ENCODE assay signal across 8 cellular contexts in the genomic region with DNA sequence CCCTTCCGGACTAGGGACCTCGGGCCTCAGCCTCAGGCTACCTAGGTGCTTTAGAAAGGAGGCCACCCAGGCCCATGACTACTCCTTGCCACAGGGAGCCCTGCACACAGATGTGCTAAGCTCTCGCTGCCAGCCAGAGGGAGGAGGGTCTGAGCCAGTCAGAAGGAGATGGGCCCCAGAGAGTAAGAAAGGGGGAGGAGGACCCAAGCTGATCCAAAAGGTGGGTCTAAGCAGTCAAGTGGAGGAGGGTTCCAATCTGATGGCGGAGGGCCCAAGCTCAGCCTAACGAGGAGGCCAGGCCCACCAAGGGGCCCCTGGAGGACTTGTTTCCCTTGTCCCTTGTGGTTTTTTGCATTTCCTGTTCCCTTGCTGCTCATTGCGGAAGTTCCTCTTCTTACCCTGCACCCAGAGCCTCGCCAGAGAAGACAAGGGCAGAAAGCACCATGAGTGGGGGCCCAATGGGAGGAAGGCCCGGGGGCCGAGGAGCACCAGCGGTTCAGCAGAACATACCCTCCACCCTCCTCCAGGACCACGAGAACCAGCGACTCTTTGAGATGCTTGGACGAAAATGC. TPM values are rescaled to one million over a fixed set of nuclear protein-coding genes. Genes with fewer than 3 reads are reported as not detected.
DNase-seq lines count a peak whose midpoint lies in the region; ATAC-seq and TF ChIP-seq lines count a peak whose summit lies in the region.

Gene WAS (plus strand): TSS at position 389 of the 572 bp plus-strand sequence. CDS start 55 bp downstream, at position 444.

- no peaks in the 10 kb centered on the region for H4K20me1 ChIP-seq in Loucy (ENCODE audit: insufficient read depth, low read length, poor library complexity, severe bottlenecking)

- ATAC-seq in GM19397 (IDR thresholded peaks at IDR 0.05; ENCODE audit: unreplicated experiment) (peak; percentile 78), SK-N-SH treated with all-trans-retinoic acid at 6 μM for 48 hours (no peak)
- peak; percentile 82 to 91 for ATAC-seq in natural killer cell treated with Interleukin-12 subunit alpha and Interleukin-12 subunit beta and Interleukin-15 and Interleukin-18, amount 100 ng/mL, for 72 hours

- H3K27ac Mint-ChIP-seq in activated T-helper 2 cell treated with anti-CD3 and anti-CD28 coated beads, Interferon-gamma antibody, Interleukin-2, Interleukin-4, amounts not matched to agents 10 μg/mL and 5 μg/mL and 100 μg/mL, durations not matched to agents 14 hours and 24 hours and 36 hours, result peak within 1 kb of the TSS; percentile 96
- H3K27ac Mint-ChIP-seq in natural killer cell treated with Interleukin-12 subunit alpha and Interleukin-12 subunit beta and Interleukin-15 and Interleukin-18, amount 100 ng/mL, for 72 hours, result peak within 1 kb of the TSS; percentile 95 to 96

- peak; percentile 31 for DNase-seq in Ammon's horn (ENCODE audit: low spot score)
- peak; percentile 46 for DNase-seq in activated T-helper 2 cell treated with anti-CD3 and anti-CD28 coated beads, Interferon-gamma antibody, Interleukin-2, Interleukin-4, amounts not matched to agents 10 μg/mL and 5 μg/mL and 100 μg/mL, durations not matched to agents 14 hours and 24 hours and 36 hours (ENCODE audit: low spot score)
- peak; percentile 69 for DNase-seq in natural killer cell treated with Interleukin-12 subunit alpha and Interleukin-12 subunit beta and Interleukin-15 and Interleukin-18, amount 100 ng/mL, for 72 hours (ENCODE audit: low spot score)
- no peak for DNase-seq in NCI-H2171 (lab: John Stamatoyannopoulos, UW)
- DNase-seq in NCI-H2081 (lab: John Stamatoyannopoulos, UW), result no peak

- H3K9me3 Mint-ChIP-seq in activated T-helper 2 cell treated with anti-CD3 and anti-CD28 coated beads, Interferon-gamma antibody, Interleukin-2, Interleukin-4, amounts not matched to agents 10 μg/mL and 5 μg/mL and 100 μg/mL, durations not matched to agents 14 hours and 24 hours and 36 hours, result no peaks in the 10 kb centered on the region
- no peaks in the 10 kb centered on the region for H3K9me3 Mint-ChIP-seq in natural killer cell treated with Interleukin-12 subunit alpha and Interleukin-12 subunit beta and Interleukin-15 and Interleukin-18, amount 100 ng/mL, for 72 hours

- peaks cover 15% of the 10 kb centered on the region for H3K4me1 ChIP-seq in Loucy (ENCODE audit: insufficient read depth, low read length, poor library complexity, severe bottlenecking)

- peaks cover 31% of the 10 kb centered on the region for H3K79me2 ChIP-seq in Loucy (ENCODE audit: insufficient read depth, low read length)

- no peaks in the 10 kb centered on the region for H3K27me3 ChIP-seq in Loucy (ENCODE audit: insufficient read depth, low read length, poor library complexity, severe bottlenecking)

- H3K4me1 Mint-ChIP-seq in activated T-helper 2 cell treated with anti-CD3 and anti-CD28 coated beads, Interferon-gamma antibody, Interleukin-2, Interleukin-4, amounts not matched to agents 10 μg/mL and 5 μg/mL and 100 μg/mL, durations not matched to agents 14 hours and 24 hours and 36 hours (ENCODE audit: low read depth), result peaks cover 36% of the 10 kb centered on the region
- peaks cover 41 to 50% of the 10 kb centered on the region in 2 donors for H3K4me1 Mint-ChIP-seq in natural killer cell treated with Interleukin-12 subunit alpha and Interleukin-12 subunit beta and Interleukin-15 and Interleukin-18, amount 100 ng/mL, for 72 hours (ENCODE audit: low read depth in 2 of 2)

- H3K36me3 Mint-ChIP-seq in activated T-helper 2 cell treated with anti-CD3 and anti-CD28 coated beads, Interferon-gamma antibody, Interleukin-2, Interleukin-4, amounts not matched to agents 10 μg/mL and 5 μg/mL and 100 μg/mL, durations not matched to agents 14 hours and 24 hours and 36 hours (ENCODE audit: low read depth), result peaks cover 50% of the 10 kb centered on the region
- peaks cover 29% of the 10 kb centered on the region for H3K36me3 Mint-ChIP-seq in natural killer cell treated with Interleukin-12 subunit alpha and Interleukin-12 subunit beta and Interleukin-15 and Interleukin-18, amount 100 ng/mL, for 72 hours

- peak within 1 kb of the TSS; percentile 98 for H3K4me3 ChIP-seq in Loucy (ENCODE audit: low read length, poor library complexity, severe bottlenecking)

- no peaks in the 10 kb centered on the region for H3F3A ChIP-seq in Loucy (ENCODE audit: low read depth)

- H3K36me3 ChIP-seq in Loucy (ENCODE audit: insufficient read depth, low read length), result no peaks in the 10 kb centered on the region

- intact Hi-C loops in activated T-helper 2 cell treated with anti-CD3 and anti-CD28 coated beads, Interferon-gamma antibody, Interleukin-2, Interleukin-4, amounts not matched to agents 10 μg/mL and 5 μg/mL and 100 μg/mL, durations not matched to agents 14 hours and 24 hours and 36 hours (cut with micrococcal nuclease), result no loop called here

- H3K9me3 ChIP-seq in Loucy (ENCODE audit: insufficient read depth, low read depth, low read length), result no peaks in the 10 kb centered on the region

- H3K9me2 ChIP-seq in Loucy (replicated peaks; ENCODE audit: low read depth, low read length), result no peaks in the 10 kb centered on the region

- peak within 1 kb of the TSS; percentile 66; the same call in 1 of the 2 replicates for H2AFZ ChIP-seq in Loucy (ENCODE audit: low read length)

- H3K9ac ChIP-seq in Loucy (ENCODE audit: low read depth, low read length, poor library complexity, severe bottlenecking), result peak within 1 kb of the TSS; percentile 93

- peak within 1 kb of the TSS; percentile 99 for H3K4me3 Mint-ChIP-seq in activated T-helper 2 cell treated with anti-CD3 and anti-CD28 coated beads, Interferon-gamma antibody, Interleukin-2, Interleukin-4, amounts not matched to agents 10 μg/mL and 5 μg/mL and 100 μg/mL, durations not matched to agents 14 hours and 24 hours and 36 hours (ENCODE audit: low read depth)
- peak within 1 kb of the TSS; percentile 92 for H3K4me3 Mint-ChIP-seq in natural killer cell treated with Interleukin-12 subunit alpha and Interleukin-12 subunit beta and Interleukin-15 and Interleukin-18, amount 100 ng/mL, for 72 hours

- TF ChIP-seq CTCF in Loucy (conservative IDR thresholded peaks at IDR 0.05; ENCODE audit: low read length), result no peak

- H3K27me3 Mint-ChIP-seq in activated T-helper 2 cell treated with anti-CD3 and anti-CD28 coated beads, Interferon-gamma antibody, Interleukin-2, Interleukin-4, amounts not matched to agents 10 μg/mL and 5 μg/mL and 100 μg/mL, durations not matched to agents 14 hours and 24 hours and 36 hours (ENCODE audit: low read depth), result no peaks in the 10 kb centered on the region
- no peaks in the 10 kb centered on the region for H3K27me3 Mint-ChIP-seq in natural killer cell treated with Interleukin-12 subunit alpha and Interleukin-12 subunit beta and Interleukin-15 and Interleukin-18, amount 100 ng/mL, for 72 hours

- H3K4me2 ChIP-seq in Loucy (ENCODE audit: low read depth, low read length, poor library complexity, severe bottlenecking), result peak within 1 kb of the TSS; percentile 83

TF ChIP-seq in SK-N-SH treated with all-trans-retinoic acid at 6 μM for 48 hours, 23 proteins besides CTCF, POLR2A, EP300 and RAD21:
- TF ChIP-seq BACH2 (CRISPR knock-in tag; IDR thresholded peaks at IDR 0.05; ENCODE audit: borderline replicate concordance) (no peak), ARNTL (CRISPR knock-in tag; IDR thresholded peaks at IDR 0.05; ENCODE audit: borderline replicate concordance, low read depth) (no peak), ZNF70 (CRISPR knock-in tag; IDR thresholded peaks at IDR 0.05) (no peak), ESRRG (CRISPR knock-in tag; IDR thresholded peaks at IDR 0.05) (no peak), CSDC2 (CRISPR knock-in tag; IDR thresholded peaks at IDR 0.05) (no peak), ZFP30 (CRISPR knock-in tag; IDR thresholded peaks at IDR 0.05) (no peak)

RNA-seq across cellular contexts. Expression of gene WAS, which starts in this region (rescaled TPM):
- total RNA-seq in activated T-helper 2 cell treated with anti-CD3 and anti-CD28 coated beads, Interferon-gamma antibody, Interleukin-2, Interleukin-4, amounts not matched to agents 10 μg/mL and 5 μg/mL and 100 μg/mL, durations not matched to agents 14 hours and 24 hours and 36 hours, result 117 and 120 TPM in 2 replicates
- total RNA-seq in natural killer cell treated with Interleukin-12 subunit alpha and Interleukin-12 subunit beta and Interleukin-15 and Interleukin-18, amount 100 ng/mL, for 72 hours, result 100 to 1,000 TPM in 1 of 2 donors, 10 to 100 TPM in 1; 98.7 to 109 TPM

Comparison
In these comparisons a context has a peak if more than half of its experiments do, and no peak if none do; other contexts are left out.
1. DNase-seq: peak in Ammon's horn (single experiment), activated T-helper 2 cell treated with anti-CD3 and anti-CD28 coated beads, Interferon-gamma antibody, Interleukin-2, Interleukin-4, amounts not matched to agents 10 μg/mL and 5 μg/mL and 100 μg/mL, durations not matched to agents 14 hours and 24 hours and 36 hours (single experiment) and natural killer cell treated with Interleukin-12 subunit alpha and Interleukin-12 subunit beta and Interleukin-15 and Interleukin-18, amount 100 ng/mL, for 72 hours (single experiment); none in NCI-H2171 (single experiment) and NCI-H2081 (0 of 2).